1 cellular context compared by ENCODE assay signal in the genomic region with DNA sequence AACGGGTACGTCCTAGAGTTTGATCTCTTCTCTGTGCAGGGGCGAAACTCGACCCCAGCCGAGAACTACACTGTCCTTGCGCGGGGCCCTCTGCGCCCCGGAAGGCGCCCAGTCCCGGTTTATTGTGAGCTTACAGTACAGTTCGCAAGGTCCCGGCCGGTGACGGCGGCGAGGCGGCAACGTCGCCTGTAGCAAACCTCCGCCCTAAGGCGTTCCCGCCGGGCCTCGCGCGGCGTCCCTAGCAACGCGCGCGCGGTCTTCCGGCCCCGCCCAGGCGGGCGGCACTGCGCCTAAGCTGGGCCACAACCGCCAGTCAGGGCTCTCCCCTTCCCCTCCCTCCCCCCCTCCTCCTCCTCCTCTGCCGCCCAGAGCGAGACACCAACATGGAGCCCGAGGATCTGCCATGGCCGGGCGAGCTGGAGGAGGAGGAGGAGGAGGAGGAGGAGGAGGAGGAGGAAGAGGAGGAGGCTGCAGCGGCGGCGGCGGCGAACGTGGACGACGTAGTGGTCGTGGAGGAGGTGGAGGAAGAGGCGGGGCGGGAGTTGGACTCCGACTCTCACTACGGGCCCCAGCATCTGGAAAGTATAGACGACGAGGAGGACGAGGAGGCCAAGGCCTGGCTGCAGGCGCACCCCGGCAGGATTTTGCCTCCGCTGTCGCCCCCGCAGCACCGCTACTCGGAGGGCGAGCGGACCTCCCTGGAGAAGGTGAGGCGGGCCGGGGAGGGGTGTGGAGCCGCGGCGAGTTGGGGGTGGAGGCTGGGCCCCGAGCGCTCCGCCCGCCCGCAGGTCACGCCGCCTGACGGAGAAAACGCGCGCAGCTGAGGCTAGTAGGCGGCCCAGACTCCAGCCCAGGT.
TF ChIP-seq lines count a peak whose summit lies in the region.

ALMS1 (plus strand) TSS at position 351 of the 856 bp plus-strand sequence; CDS start at position 384, 33 bp downstream.

TF ChIP-seq in HepG2, 621 proteins besides CTCF, POLR2A, EP300 and RAD21 (continues in another document):
- TF ChIP-seq SP4 (CRISPR knock-in tag; IDR thresholded peaks at IDR 0.05), result peak; percentile 54
- TF ChIP-seq RBM39 (IDR thresholded peaks at IDR 0.05; ENCODE audit: low read depth, low read length, poor library complexity, severe bottlenecking), result no peak
- TF ChIP-seq, protein P1, sequence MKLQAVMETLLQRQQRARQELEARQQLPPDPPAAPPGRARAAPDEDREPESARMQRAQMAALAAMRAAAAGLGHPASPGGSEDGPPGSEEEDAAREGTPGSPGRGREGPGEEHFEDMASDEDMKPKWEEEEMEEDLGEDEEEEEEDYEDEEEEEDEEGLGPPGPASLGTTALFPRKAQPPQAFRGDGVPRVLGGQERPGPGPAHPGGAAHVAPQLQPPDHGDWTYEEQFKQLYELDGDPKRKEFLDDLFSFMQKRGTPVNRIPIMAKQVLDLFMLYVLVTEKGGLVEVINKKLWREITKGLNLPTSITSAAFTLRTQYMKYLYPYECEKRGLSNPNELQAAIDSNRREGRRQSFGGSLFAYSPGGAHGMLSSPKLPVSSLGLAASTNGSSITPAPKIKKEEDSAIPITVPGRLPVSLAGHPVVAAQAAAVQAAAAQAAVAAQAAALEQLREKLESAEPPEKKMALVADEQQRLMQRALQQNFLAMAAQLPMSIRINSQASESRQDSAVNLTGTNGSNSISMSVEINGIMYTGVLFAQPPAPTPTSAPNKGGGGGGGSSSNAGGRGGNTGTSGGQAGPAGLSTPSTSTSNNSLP (IDR thresholded peaks at IDR 0.05; ENCODE audit: low read depth, low read length), result no peak
- TF ChIP-seq ZNF292 (CRISPR knock-in tag; IDR thresholded peaks at IDR 0.05; ENCODE audit: borderline replicate concordance, low read depth), result no peak
- TF ChIP-seq, protein P2, sequence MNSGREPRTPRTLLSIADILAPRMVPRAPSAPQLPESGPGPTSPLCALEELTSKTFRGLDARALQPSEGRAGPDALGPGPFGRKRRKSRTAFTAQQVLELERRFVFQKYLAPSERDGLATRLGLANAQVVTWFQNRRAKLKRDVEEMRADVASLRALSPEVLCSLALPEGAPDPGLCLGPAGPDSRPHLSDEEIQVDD (CRISPR knock-in tag; IDR thresholded peaks at IDR 0.05; ENCODE audit: borderline replicate concordance), result peak; percentile 92; the same call in 1 of the 2 replicates
- peak; percentile 25; the same call in 1 of the 2 replicates for TF ChIP-seq GMEB2 (CRISPR knock-in tag; IDR thresholded peaks at IDR 0.05; ENCODE audit: low read depth)
- TF ChIP-seq RBAK (CRISPR knock-in tag; IDR thresholded peaks at IDR 0.05), result 0 out of 2 replicates have a peak, but pooled peaks have one; percentile 37
- TF ChIP-seq PAWR (CRISPR knock-in tag; IDR thresholded peaks at IDR 0.05; ENCODE audit: borderline replicate concordance), result no peak; the same call in 1 of the 2 replicates
- TF ChIP-seq ZNF207 (IDR thresholded peaks at IDR 0.05; ENCODE audit: borderline replicate concordance), result no peak
- no peak for TF ChIP-seq RNF219 (CRISPR knock-in tag; IDR thresholded peaks at IDR 0.05)
- 0 out of 2 replicates have a peak, but pooled peaks have one; percentile 43 for TF ChIP-seq MTF1 (CRISPR knock-in tag; IDR thresholded peaks at IDR 0.05)
- peak; percentile 17; the same call in 1 of the 2 replicates for TF ChIP-seq GATAD2A (CRISPR knock-in tag; IDR thresholded peaks at IDR 0.05)
- peak; percentile 48; the same call in 1 of the 2 replicates for TF ChIP-seq FOXO1 (CRISPR knock-in tag; IDR thresholded peaks at IDR 0.05)
- no peak for TF ChIP-seq CEBPB (IDR thresholded peaks at IDR 0.05; ENCODE audit: borderline replicate concordance, low read depth, low read length)
- TF ChIP-seq ZNF552 (CRISPR knock-in tag; IDR thresholded peaks at IDR 0.05; ENCODE audit: borderline replicate concordance), result no peak
- TF ChIP-seq RAD51 (IDR thresholded peaks at IDR 0.05; ENCODE audit: borderline replicate concordance), result no peak
- no peak for TF ChIP-seq SNAPC4 (CRISPR knock-in tag; IDR thresholded peaks at IDR 0.05)
- TF ChIP-seq ELF4 (CRISPR knock-in tag; IDR thresholded peaks at IDR 0.05; ENCODE audit: borderline replicate concordance), result no peak
- no peak for TF ChIP-seq SMARCC2 (IDR thresholded peaks at IDR 0.05)
- TF ChIP-seq ZNF709 (CRISPR knock-in tag; IDR thresholded peaks at IDR 0.05), result peak; percentile 82
- 0 out of 2 replicates have a peak, but pooled peaks have one; percentile 30 for TF ChIP-seq TP53 (CRISPR knock-in tag; conservative IDR thresholded peaks at IDR 0.05)
- no peak; the same call in none of the 2 replicates for TF ChIP-seq ZNF564 (CRISPR knock-in tag; IDR thresholded peaks at IDR 0.05)
- TF ChIP-seq NR2C2 (CRISPR knock-in tag; IDR thresholded peaks at IDR 0.05; ENCODE audit: borderline replicate concordance), result peak; percentile 60; the same call in 1 of the 2 replicates
- no peak for TF ChIP-seq TRIM22 (IDR thresholded peaks at IDR 0.05)
- TF ChIP-seq, protein P3, sequence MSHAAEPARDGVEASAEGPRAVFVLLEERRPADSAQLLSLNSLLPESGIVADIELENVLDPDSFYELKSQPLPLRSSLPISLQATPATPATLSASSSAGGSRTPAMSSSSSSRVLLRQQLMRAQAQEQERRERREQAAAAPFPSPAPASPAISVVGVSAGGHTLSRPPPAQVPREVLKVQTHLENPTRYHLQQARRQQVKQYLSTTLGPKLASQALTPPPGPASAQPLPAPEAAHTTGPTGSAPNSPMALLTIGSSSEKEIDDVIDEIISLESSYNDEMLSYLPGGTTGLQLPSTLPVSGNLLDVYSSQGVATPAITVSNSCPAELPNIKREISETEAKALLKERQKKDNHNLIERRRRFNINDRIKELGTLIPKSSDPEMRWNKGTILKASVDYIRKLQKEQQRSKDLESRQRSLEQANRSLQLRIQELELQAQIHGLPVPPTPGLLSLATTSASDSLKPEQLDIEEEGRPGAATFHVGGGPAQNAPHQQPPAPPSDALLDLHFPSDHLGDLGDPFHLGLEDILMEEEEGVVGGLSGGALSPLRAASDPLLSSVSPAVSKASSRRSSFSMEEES (CRISPR knock-in tag; IDR thresholded peaks at IDR 0.05), result peak; percentile 68
- TF ChIP-seq, protein P4, sequence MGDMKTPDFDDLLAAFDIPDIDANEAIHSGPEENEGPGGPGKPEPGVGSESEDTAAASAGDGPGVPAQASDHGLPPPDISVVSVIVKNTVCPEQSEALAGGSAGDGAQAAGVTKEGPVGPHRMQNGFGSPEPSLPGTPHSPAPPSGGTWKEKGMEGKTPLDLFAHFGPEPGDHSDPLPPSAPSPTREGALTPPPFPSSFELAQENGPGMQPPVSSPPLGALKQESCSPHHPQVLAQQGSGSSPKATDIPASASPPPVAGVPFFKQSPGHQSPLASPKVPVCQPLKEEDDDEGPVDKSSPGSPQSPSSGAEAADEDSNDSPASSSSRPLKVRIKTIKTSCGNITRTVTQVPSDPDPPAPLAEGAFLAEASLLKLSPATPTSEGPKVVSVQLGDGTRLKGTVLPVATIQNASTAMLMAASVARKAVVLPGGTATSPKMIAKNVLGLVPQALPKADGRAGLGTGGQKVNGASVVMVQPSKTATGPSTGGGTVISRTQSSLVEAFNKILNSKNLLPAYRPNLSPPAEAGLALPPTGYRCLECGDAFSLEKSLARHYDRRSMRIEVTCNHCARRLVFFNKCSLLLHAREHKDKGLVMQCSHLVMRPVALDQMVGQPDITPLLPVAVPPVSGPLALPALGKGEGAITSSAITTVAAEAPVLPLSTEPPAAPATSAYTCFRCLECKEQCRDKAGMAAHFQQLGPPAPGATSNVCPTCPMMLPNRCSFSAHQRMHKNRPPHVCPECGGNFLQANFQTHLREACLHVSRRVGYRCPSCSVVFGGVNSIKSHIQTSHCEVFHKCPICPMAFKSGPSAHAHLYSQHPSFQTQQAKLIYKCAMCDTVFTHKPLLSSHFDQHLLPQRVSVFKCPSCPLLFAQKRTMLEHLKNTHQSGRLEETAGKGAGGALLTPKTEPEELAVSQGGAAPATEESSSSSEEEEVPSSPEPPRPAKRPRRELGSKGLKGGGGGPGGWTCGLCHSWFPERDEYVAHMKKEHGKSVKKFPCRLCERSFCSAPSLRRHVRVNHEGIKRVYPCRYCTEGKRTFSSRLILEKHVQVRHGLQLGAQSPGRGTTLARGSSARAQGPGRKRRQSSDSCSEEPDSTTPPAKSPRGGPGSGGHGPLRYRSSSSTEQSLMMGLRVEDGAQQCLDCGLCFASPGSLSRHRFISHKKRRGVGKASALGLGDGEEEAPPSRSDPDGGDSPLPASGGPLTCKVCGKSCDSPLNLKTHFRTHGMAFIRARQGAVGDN (CRISPR knock-in tag; IDR thresholded peaks at IDR 0.05), result peak; percentile 94
- no peak; the same call in none of the 2 replicates for TF ChIP-seq KDM3A (CRISPR knock-in tag; IDR thresholded peaks at IDR 0.05; ENCODE audit: low read depth)
- peak; percentile 26; the same call in 1 of the 2 replicates for TF ChIP-seq ZSCAN22 (CRISPR knock-in tag; IDR thresholded peaks at IDR 0.05)
- 0 out of 2 replicates have a peak, but pooled peaks have one; percentile 35 for TF ChIP-seq ZNF503 (CRISPR knock-in tag; IDR thresholded peaks at IDR 0.05)
